ENCODE assay signal across 9 cellular contexts in the genomic region with DNA sequence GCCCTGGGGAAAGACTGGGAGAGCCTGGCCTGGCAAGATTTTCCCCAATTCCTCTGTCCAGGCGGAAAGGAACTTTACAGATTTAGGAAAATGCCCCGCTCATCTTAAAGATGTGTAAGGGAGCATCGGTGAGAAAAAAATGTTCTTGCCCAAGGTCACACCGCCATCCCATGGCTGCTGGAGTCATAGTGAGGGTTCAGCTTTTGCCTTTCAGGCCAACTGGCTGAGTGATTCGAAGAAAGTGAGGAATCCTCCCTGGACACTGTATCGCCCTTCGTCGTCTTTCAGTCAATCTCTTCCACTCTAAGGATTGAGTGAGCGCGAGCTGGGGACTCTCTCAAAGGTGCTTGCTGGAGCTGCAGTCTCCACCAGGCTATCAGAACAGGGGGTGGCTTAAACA. TPM values are rescaled to one million over a fixed set of nuclear protein-coding genes. Genes with fewer than 3 reads are reported as not detected.
DNase-seq lines count a peak whose midpoint lies in the region; ATAC-seq and TF ChIP-seq lines count a peak whose summit lies in the region.
"Had no signal": no experiment of that assay in that cellular context is flagged by ENCODE, and none has a peak within 500 bp of the region (broad histone marks: within the 10 kb centered on the region; RNA-seq: fewer than 3 reads in every experiment).

No MANE protein-coding gene starts in this region.

- H4K91ac ChIP-seq in mesenchymal stem cell (ENCODE audit: low read length), result no peak overlapping the region

- no peak overlapping the region for H2BK12ac ChIP-seq in mesenchymal stem cell (ENCODE audit: low read length in 2 of 2)

- H3K14ac ChIP-seq in mesenchymal stem cell (ENCODE audit: low read length in 2 of 2), result no peak overlapping the region

- H3K4ac ChIP-seq in mesenchymal stem cell (ENCODE audit: low read depth in 1 of 2, low read length in 2 of 2), result no peak overlapping the region

- no peak overlapping the region for H3K23ac ChIP-seq in mesenchymal stem cell (ENCODE audit: low read length in 2 of 2)

- peaks cover 22% of the 10 kb centered on the region for H3K4me1 ChIP-seq in body of pancreas
- peaks cover 16% of the 10 kb centered on the region for H3K4me1 ChIP-seq in mesenchymal stem cell (ENCODE audit: control insufficient read depth, insufficient read depth, low read depth, low read length)
- peaks cover 20% of the 10 kb centered on the region for H3K4me1 ChIP-seq in upper lobe of right lung

- H3K18ac ChIP-seq in mesenchymal stem cell (ENCODE audit: low read depth in 1 of 2, low read length in 2 of 2), result no peak overlapping the region

- no peak for TF ChIP-seq POLR2A in body of pancreas (IDR thresholded peaks at IDR 0.05)

- H3K9me3 ChIP-seq in body of pancreas (no peaks in the 10 kb centered on the region), mesenchymal stem cell (ENCODE audit: control insufficient read depth, low read length) (no peaks in the 10 kb centered on the region), upper lobe of right lung (no peaks in the 10 kb centered on the region)

- no peaks in the 10 kb centered on the region for H3K79me1 ChIP-seq in mesenchymal stem cell (replicated peaks; ENCODE audit: low read length, poor library complexity, severe bottlenecking)

- H3K36me3 ChIP-seq in body of pancreas (replicated peaks in 1 of 2; ENCODE audit: insufficient read depth in 1 of 2, low read depth in 2 of 2), result no peaks in the 10 kb centered on the region
- H3K36me3 ChIP-seq in mesenchymal stem cell (ENCODE audit: control insufficient read depth in 1 of 2, insufficient read depth in 2 of 2, low read depth in 1 of 2, low read length in 2 of 2), result no peaks in the 10 kb centered on the region
- no peaks in the 10 kb centered on the region for H3K36me3 ChIP-seq in upper lobe of right lung

- WGBS in body of pancreas, 2 donors, result 42 to 52% methylated on average over 10 of the region's 10 CpGs
- 26% methylated on average over 10 of the region's 10 CpGs for WGBS in mesenchymal stem cell

- intact Hi-C loops in body of pancreas (cut with DNase I), result no loop called here
- intact Hi-C loops in upper lobe of right lung (cut with DNase I), result no loop called here

- H4K8ac ChIP-seq in mesenchymal stem cell (ENCODE audit: low read length), result no peak overlapping the region

- ATAC-seq in HG03342 (IDR thresholded peaks at IDR 0.05; ENCODE audit: unreplicated experiment) (peak; percentile 16), body of pancreas (no peak), upper lobe of right lung (no peak), HG03280 (IDR thresholded peaks at IDR 0.05; ENCODE audit: unreplicated experiment) (no peak)

- H3K27ac ChIP-seq in body of pancreas, result peak overlapping the region in 3 of 4 donors; percentile 45 to 72 (median 50)
- no peak overlapping the region for H3K27ac ChIP-seq in mesenchymal stem cell (ENCODE audit: low read length, poor library complexity, severe bottlenecking)
- H3K27ac ChIP-seq in upper lobe of right lung, result peak overlapping the region; percentile 74

- DNase-seq in body of pancreas, result no peak
- DNase-seq in mesenchymal stem cell, result no peak
- DNase-seq in upper lobe of right lung, result no peak
- DNase-seq in activated effector memory CD4-positive, alpha-beta T cell treated with Interleukin-2 at 50 U/mL for 16 hours, result no peak
- DNase-seq in NCI-H2171 treated with DMSO at 0.1 percent for 48 hours (lab: John Stamatoyannopoulos, UW), result no peak

- peak overlapping the region; percentile 64 for H3K9ac ChIP-seq in mesenchymal stem cell (ENCODE audit: low read length)

- H2BK15ac ChIP-seq in mesenchymal stem cell (ENCODE audit: low read depth, poor library complexity, severe bottlenecking), result no peak overlapping the region

- H3K4me3 ChIP-seq in GM08714 (ENCODE audit: low read length) (peak overlapping the region; percentile 19; the same call in 1 of the 2 replicates), body of pancreas (peak overlapping the region in 1 of 2 donors; percentile 21), mesenchymal stem cell (ENCODE audit: insufficient read depth in 1 of 2, low read depth in 1 of 2, low read length in 2 of 2) (peak overlapping the region in 1 of 2 experiments; percentile 71), upper lobe of right lung (peak overlapping the region; percentile 46)

- H3K27me3 ChIP-seq in body of pancreas (peaks cover 0 to 8% of the 10 kb centered on the region in 2 donors), mesenchymal stem cell (ENCODE audit: control insufficient read depth in 1 of 2, insufficient read depth in 1 of 2, low read length in 2 of 2) (peaks cover 52 to 61% of the 10 kb centered on the region in 2 experiments), upper lobe of right lung (peaks cover 28% of the 10 kb centered on the region)

- H2AFZ ChIP-seq in mesenchymal stem cell (ENCODE audit: low read depth, low read length), result no peak overlapping the region

- TF ChIP-seq CTCF in body of pancreas (IDR thresholded peaks at IDR 0.05) (no peak), upper lobe of right lung (IDR thresholded peaks at IDR 0.05) (no peak)

- no peak overlapping the region for H2AK5ac ChIP-seq in mesenchymal stem cell (ENCODE audit: low read length, severe bottlenecking)

- no peak overlapping the region for H2BK5ac ChIP-seq in mesenchymal stem cell (ENCODE audit: low read depth, low read length, poor library complexity, severe bottlenecking)

- H3K4me2 ChIP-seq in mesenchymal stem cell (ENCODE audit: low read length, poor library complexity, severe bottlenecking), result peak overlapping the region; percentile 80

- H2BK120ac ChIP-seq in mesenchymal stem cell (ENCODE audit: low read depth, low read length), result no peak overlapping the region

RNA-seq across cellular contexts. Expression of a gene that starts 1.4 kb away (rescaled TPM):
- total RNA-seq in body of pancreas (10 to 100 TPM in 1 of 2 donors, 1 to 10 TPM in 1; 3.0 to 11.9 TPM), upper lobe of right lung (113 TPM)
- polyA plus RNA-seq in mesenchymal stem cell (2013, experiment 1 of 2), result not detected
- not detected for polyA plus RNA-seq in mesenchymal stem cell (2013, experiment 2 of 2)

RNA-seq across cellular contexts. Expression of a gene that starts 44.5 kb away (rescaled TPM):
- total RNA-seq in body of pancreas, result not detected
- not detected for polyA plus RNA-seq in mesenchymal stem cell (2013, experiment 1 of 2)
- polyA plus RNA-seq in mesenchymal stem cell (2013, experiment 2 of 2), result not detected
- not detected for total RNA-seq in upper lobe of right lung
- total RNA-seq: lung had no signal

RNA-seq across cellular contexts. Expression of a gene that starts 55.0 kb away (rescaled TPM):
- total RNA-seq in body of pancreas (10 to 100 TPM; 38.6 to 50.3 TPM), upper lobe of right lung (66.3 TPM)
- 148 TPM for polyA plus RNA-seq in mesenchymal stem cell (2013, experiment 1 of 2)
- 151 TPM for polyA plus RNA-seq in mesenchymal stem cell (2013, experiment 2 of 2)
